1 cellular context compared by ENCODE assay signal in the genomic region with DNA sequence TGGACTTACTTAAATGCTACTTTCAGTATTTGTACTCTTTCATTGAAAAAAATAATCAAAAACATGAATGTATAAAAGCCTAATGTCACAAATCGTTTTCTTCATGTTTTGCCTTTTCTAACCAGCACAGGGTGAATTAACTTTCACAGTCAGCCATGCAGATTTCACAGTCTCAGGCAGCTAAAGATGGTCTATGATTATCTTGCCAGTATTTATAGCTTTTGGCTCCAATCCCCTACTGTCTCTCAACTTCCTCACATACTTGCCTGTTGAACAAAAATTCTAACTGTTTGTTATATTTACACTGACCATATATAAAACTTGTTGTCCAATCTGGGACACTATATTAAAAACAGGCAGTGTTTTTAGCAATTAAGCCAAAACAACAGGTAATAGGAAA.
TF ChIP-seq lines count a peak whose summit lies in the region.

No MANE protein-coding gene starts in this region.

TF ChIP-seq in SK-N-SH treated with all-trans-retinoic acid at 6 μM for 48 hours, 23 proteins besides CTCF, POLR2A, EP300 and RAD21 (continued from another document):
- TF ChIP-seq TOX (CRISPR knock-in tag; IDR thresholded peaks at IDR 0.05; ENCODE audit: borderline replicate concordance), result no peak
